In genomic region chr3:38136807-38137614, GRCh38 we compare ENCODE assay signal across 8 cellular contexts. TPM values are rescaled to one million over a fixed set of nuclear protein-coding genes. Genes with fewer than 3 reads are reported as not detected.
DNase-seq lines count a peak whose midpoint lies in the region; ATAC-seq, FAIRE-seq and TF ChIP-seq lines count a peak whose summit lies in the region.

Gene ACAA1, minus strand, starts transcription at chr3:38137127. Its CDS starts 92 bp downstream, at chr3:38137035.

- no peaks in the 10 kb centered on the region for H3K9me2 ChIP-seq in OCI-LY7 (ENCODE audit: insufficient read depth, low read length)

- peak within 1 kb of the TSS; percentile 95 for H3K4me3 Mint-ChIP-seq in endothelial cell (ENCODE audit: unreplicated experiment)

- no peak for FAIRE-seq in D721Med (lab: Jason Lieb, UNC)

- no peaks in the 10 kb centered on the region; the same call in 1 of the 2 replicates for H4K20me1 ChIP-seq in OCI-LY7 (ENCODE audit: insufficient read depth, low read length)

- POLR2A ChIA-PET in OCI-LY7 (lab: Charles Lee), result interaction anchor here (0.6 to 4.8 kb wide), 10 partner anchors 16 to 360 kb away, joined by 3 to 42 read pairs (median 3); partner anchors contain the start of gene OXSR1

- peak within 1 kb of the TSS; percentile 96 for H3K27ac Mint-ChIP-seq in endothelial cell (ENCODE audit: unreplicated experiment)

- H3K27ac ChIP-seq in OCI-LY7 (ENCODE audit: low read depth, low read length, poor library complexity, severe bottlenecking), result peak within 1 kb of the TSS; percentile 29

- TF ChIP-seq CTCF in D721Med (IDR thresholded peaks at IDR 0.05; ENCODE audit: insufficient read depth, missing control alignments) (no peak), OCI-LY7 (conservative IDR thresholded peaks at IDR 0.05; ENCODE audit: low read length) (no peak), endothelial cell (IDR thresholded peaks at IDR 0.05; ENCODE audit: unreplicated experiment) (no peak)

- no peaks in the 10 kb centered on the region for H3K9me3 Mint-ChIP-seq in endothelial cell (ENCODE audit: unreplicated experiment)

- CTCF ChIA-PET in OCI-LY7 (lab: Charles Lee; ENCODE audit: unreplicated experiment), result interaction anchor here (0.5 to 0.6 kb wide), 4 partner anchors 9 to 48 kb away, joined by 3 to 6 read pairs (median 4); no protein-coding TSS in a partner anchor

- peaks cover 37% of the 10 kb centered on the region for H3K36me3 ChIP-seq in OCI-LY7 (ENCODE audit: insufficient read depth, low read length)

- H3K9me3 ChIP-seq in OCI-LY7 (ENCODE audit: low read length), result no peaks in the 10 kb centered on the region

- peak; percentile 86 for DNase-seq in D721Med (ENCODE audit: insufficient read length, low spot score)
- DNase-seq in HuH-7.5 (ENCODE audit: low spot score), result peak; percentile 95
- peak; percentile 98 for DNase-seq in OCI-LY7 (ENCODE audit: low spot score)
- DNase-seq in activated T-cell treated with anti-CD3 and anti-CD28 coated beads for 1 hour (ENCODE audit: low read depth), result peak; percentile 96
- DNase-seq in endothelial cell (ENCODE audit: low spot score), result peak; percentile 96
- peak; percentile 99 for DNase-seq in midbrain (lab: John Stamatoyannopoulos, UW)
- DNase-seq in stimulated activated CD8-positive, alpha-beta memory T cell treated with anti-CD3 and anti-CD28 coated beads, Interleukin-2, amount 100 ng/mL, for 1 hour (ENCODE audit: low read depth in 2 of 2), result peak; percentile 95

- peak within 1 kb of the TSS; percentile 95 for H3K4me3 ChIP-seq in OCI-LY7 (ENCODE audit: low read depth, low read length, poor library complexity, severe bottlenecking)

- H3K27me3 Mint-ChIP-seq in endothelial cell (ENCODE audit: unreplicated experiment), result peaks cover 14% of the 10 kb centered on the region

- H3K4me1 Mint-ChIP-seq in endothelial cell (ENCODE audit: unreplicated experiment), result peaks cover 34% of the 10 kb centered on the region

- BruUV-seq in OCI-LY7 (replicated peaks; lab: Mats Ljungman, UMichigan), result no TSS peak

- H3K4me1 ChIP-seq in OCI-LY7 (ENCODE audit: insufficient read depth, low read length, poor library complexity, severe bottlenecking), result peaks cover 29% of the 10 kb centered on the region

- peaks cover 14% of the 10 kb centered on the region; the same call in 1 of the 2 replicates for H3K79me2 ChIP-seq in OCI-LY7 (ENCODE audit: insufficient read depth, low read depth, low read length)

- peak within 1 kb of the TSS; percentile 97 for H3K4me2 ChIP-seq in OCI-LY7 (ENCODE audit: low read length)

- intact Hi-C loops in OCI-LY7 (cut with micrococcal nuclease; ENCODE audit: unreplicated experiment), result loop anchor here (1.0 kb wide), 1 partner anchor 28 kb away; the partner anchor contains the start of gene OXSR1

- ATAC-seq in GM21526 (IDR thresholded peaks at IDR 0.05; ENCODE audit: low FRiP score, unreplicated experiment), result peak; percentile 87

- peaks cover 27% of the 10 kb centered on the region for H3K36me3 Mint-ChIP-seq in endothelial cell (ENCODE audit: low read depth, unreplicated experiment)

- H2AFZ ChIP-seq in OCI-LY7 (ENCODE audit: low read length), result peak within 1 kb of the TSS; percentile 90

RNA-seq across cellular contexts. Expression of gene ACAA1, which starts in this region (rescaled TPM):
- 13.3 and 13.9 TPM in 2 replicates for total RNA-seq in OCI-LY7 (2014; rRNA removed; shearing (Covaris generic))
- 45.3 and 50.3 TPM in 2 replicates for total RNA-seq in OCI-LY7 (2022)
- total RNA-seq in endothelial cell (ENCODE audit: unreplicated experiment), result 71.9 TPM

Comparison
In these comparisons a context has a peak if more than half of its experiments do, and no peak if none do; other contexts are left out.
1. Peak in every context shown above with its lines: DNase-seq, ATAC-seq, H3K4me3 ChIP-seq and H3K27ac ChIP-seq.